In the genomic region with DNA sequence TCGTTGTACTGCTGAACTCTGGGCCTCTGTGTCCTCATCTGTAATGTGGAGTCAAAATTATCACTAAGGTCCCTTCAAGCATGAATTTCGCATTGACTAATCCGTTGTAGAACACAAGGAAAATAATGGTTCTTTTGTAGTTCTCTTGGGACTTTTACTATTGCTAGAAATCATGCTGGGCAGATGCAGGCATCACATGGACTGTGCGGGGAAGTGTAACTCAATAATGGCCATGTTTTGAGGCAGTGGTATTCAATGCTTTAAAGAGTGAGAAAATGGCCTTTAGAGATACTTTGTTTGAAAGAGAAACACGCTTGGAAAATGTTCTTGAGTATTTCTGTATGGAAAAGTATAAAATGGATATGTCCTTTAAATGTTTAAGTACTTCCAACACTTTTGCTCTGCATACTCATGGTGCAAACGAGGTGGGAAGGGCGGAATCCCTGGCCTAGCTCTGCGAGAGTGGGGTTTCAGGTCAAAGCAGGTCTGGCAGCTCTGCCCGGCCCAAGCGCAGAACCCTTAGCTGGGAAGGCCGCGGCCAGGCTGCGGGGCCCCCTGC, we compare ENCODE assay signal across 8 cellular contexts.
DNase-seq lines count a peak whose midpoint lies in the region; ATAC-seq and TF ChIP-seq lines count a peak whose summit lies in the region.

No MANE protein-coding gene starts in this region.

- TF ChIP-seq POLR2A in transverse colon (IDR thresholded peaks at IDR 0.05), result no peak

- H3K27ac ChIP-seq in lung (ENCODE audit: low read depth in 1 of 2, low read length in 1 of 2), result peak overlapping the region in 1 of 2 donors; percentile 89
- peak overlapping the region; percentile 88 to 95 (median 90) for H3K27ac ChIP-seq in transverse colon

- intact Hi-C loops in transverse colon (cut with DNase I; ENCODE audit: low total_unique reads), result no loop called here

- no peak for TF ChIP-seq CTCF in lung (IDR thresholded peaks at IDR 0.05; ENCODE audit: control extremely low read depth, extremely low read depth)
- TF ChIP-seq CTCF in transverse colon (IDR thresholded peaks at IDR 0.05), result no peak

- H3K36me3 ChIP-seq in lung (ENCODE audit: control insufficient read depth in 2 of 2, insufficient read depth in 2 of 2, low read length in 2 of 2), result no peaks in the 10 kb centered on the region
- no peaks in the 10 kb centered on the region for H3K36me3 ChIP-seq in transverse colon

- H3K4me3 ChIP-seq in lung (peak overlapping the region; percentile 50), transverse colon (peak overlapping the region; percentile 60 to 73 (median 70))

- 41 to 47% methylated on average over 13 of the region's 13 CpGs for WGBS in lung, 2 donors
- 42 to 73% methylated on average over 5 to 13 of the region's 13 CpGs for WGBS in transverse colon (ENCODE audit: low coverage in 1 of 2), 2 donors

- ATAC-seq in lung (ENCODE audit: insufficient read depth, low FRiP score), result no peak

- in situ Hi-C loops in transverse colon (cut with MboI; ENCODE audit: low pct_ligation_motif_present in 1 of 4, low pct_unique_long_range_greater_than_20kb in 1 of 4, low sequenced_read_pairs in 3 of 4), result no loop called here

- H3K4me1 ChIP-seq in lung (ENCODE audit: control insufficient read depth in 2 of 2, insufficient read depth in 2 of 2, low read length in 2 of 2) (peaks cover 5 to 9% of the 10 kb centered on the region in 2 donors), transverse colon (peaks cover 6 to 36% (median 18%) of the 10 kb centered on the region in 4 donors)

- no peaks in the 10 kb centered on the region for H3K9me3 ChIP-seq in lung (ENCODE audit: control insufficient read depth in 2 of 2, insufficient read depth in 1 of 2, low read length in 1 of 2)
- no peaks in the 10 kb centered on the region for H3K9me3 ChIP-seq in transverse colon

- no peak for TF ChIP-seq EP300 in transverse colon (IDR thresholded peaks at IDR 0.05; ENCODE audit: low read depth)

- H3K27me3 ChIP-seq in lung (ENCODE audit: control insufficient read depth, insufficient read depth), result no peaks in the 10 kb centered on the region
- H3K27me3 ChIP-seq in transverse colon, result no peaks in the 10 kb centered on the region

- peak; percentile 9 for DNase-seq in stimulated activated CD4-positive, alpha-beta T cell treated with anti-CD3 and anti-CD28 coated beads, Interleukin-1b, Interleukin-23, amount 100 ng/mL, for 48 hours
- DNase-seq in stimulated activated CD4-positive, alpha-beta T cell treated with anti-CD3 and anti-CD28 coated beads, Interleukin-15, amount 100 ng/mL, for 24 hours, result no peak
- DNase-seq in astrocyte of the hippocampus (ENCODE audit: low read depth, low spot score) (peak; percentile 61), lung (ENCODE audit: low spot score) (no peak), transverse colon (no peak), NOMO-1 treated with DMSO at 0.1 percent for 48 hours (lab: John Stamatoyannopoulos, UW; ENCODE audit: unreplicated experiment) (no peak)
- DNase-seq in NK-92 treated with Interleukin-12 subunit alpha and Interleukin-12 subunit beta, amount 100 ng/mL, for 24 hours (lab: John Stamatoyannopoulos, UW), result no peak
- no peak for DNase-seq in stimulated activated CD4-positive, alpha-beta T cell treated with anti-CD3 and anti-CD28 coated beads, Interleukin-4, amount 100 ng/mL, for 24 hours

Comparison
In these comparisons a context has a peak if more than half of its experiments do, and no peak if none do; other contexts are left out.
1. DNase-seq: peak in stimulated activated CD4-positive, alpha-beta T cell treated with anti-CD3 and anti-CD28 coated beads, Interleukin-1b, Interleukin-23, amount 100 ng/mL, for 48 hours (single experiment) and astrocyte of the hippocampus (single experiment); none in stimulated activated CD4-positive, alpha-beta T cell treated with anti-CD3 and anti-CD28 coated beads, Interleukin-15, amount 100 ng/mL, for 24 hours (single experiment), lung (single experiment), transverse colon (single experiment), NK-92 treated with Interleukin-12 subunit alpha and Interleukin-12 subunit beta, amount 100 ng/mL, for 24 hours (single experiment), stimulated activated CD4-positive, alpha-beta T cell treated with anti-CD3 and anti-CD28 coated beads, Interleukin-4, amount 100 ng/mL, for 24 hours (single experiment) and NOMO-1 treated with DMSO at 0.1 percent for 48 hours (single experiment).